ENCODE assay signal across 20 cellular contexts in the genomic region with DNA sequence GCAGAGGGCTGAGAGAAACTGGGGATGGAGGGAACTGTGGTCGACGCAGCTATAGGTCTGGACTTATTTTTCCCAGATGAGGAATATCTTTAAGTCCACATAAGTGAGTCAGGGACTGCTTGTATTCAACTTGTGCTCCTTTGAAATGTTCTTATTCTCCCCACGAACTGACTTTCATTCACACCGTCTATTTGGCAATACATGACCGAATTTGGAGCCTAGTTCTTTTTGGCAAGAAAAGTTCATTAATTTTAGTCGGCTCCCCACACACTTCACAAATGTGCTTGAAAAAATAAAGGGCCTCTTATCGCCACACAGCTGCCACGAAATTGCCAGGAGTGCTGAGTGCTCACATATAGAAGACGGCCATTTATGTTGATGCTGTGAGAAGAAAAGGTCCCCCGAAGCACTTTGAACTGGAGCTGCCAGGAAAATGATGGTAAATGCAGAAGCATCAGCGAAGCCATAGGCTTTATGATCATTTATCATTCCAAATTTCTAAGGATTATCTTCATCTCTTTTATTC.
"Had no signal": no experiment of that assay in that cellular context is flagged by ENCODE, and none has a peak within 500 bp of the region (broad histone marks: within the 10 kb centered on the region; RNA-seq: fewer than 3 reads in every experiment).

No MANE protein-coding gene starts in this region.

- H3K9me3 ChIP-seq: body of pancreas, esophagus muscularis mucosa, left ventricle myocardium inferior, right lobe of liver, suprapubic skin had no signal

- H3K27me3 ChIP-seq: body of pancreas, esophagus muscularis mucosa, right lobe of liver, suprapubic skin had no signal

- H3K27ac ChIP-seq: body of pancreas, esophagus muscularis mucosa, left ventricle myocardium inferior, right lobe of liver, suprapubic skin had no signal

- DNase-seq: activated CD4-positive, alpha-beta T cell treated with anti-CD3 and anti-CD28 coated beads, Interleukin-2, amount 50 U/mL, for 1 hour; activated naive CD4-positive, alpha-beta T cell treated with Interleukin-2 at 50 U/mL for 16 hours; body of pancreas; central memory CD4-positive, alpha-beta T cell; cortex of kidney; effector CD4-positive, alpha-beta T cell; glutamatergic neuron; hypothalamus; left ventricle myocardium inferior; mesendoderm; nephron progenitor cell; right lobe of liver; stimulated activated CD4-positive, alpha-beta T cell treated with anti-CD3 and anti-CD28 coated beads, Interleukin-4, amount 100 ng/mL, for 4 hours; stimulated activated CD8-positive, alpha-beta memory T cell treated with anti-CD3 and anti-CD28 coated beads, Interleukin-4, amount 100 ng/mL, for 48 hours; stimulated activated naive CD4-positive, alpha-beta T cell treated with Interleukin-2 at 50 U/mL for 16 hours; trophoblast cell had no signal

- H3K4me3 Mint-ChIP-seq: nephron progenitor cell; T-helper 2 cell treated with Interferon-gamma antibody and Interleukin-4, amounts not matched to agents 5 μg/mL and 100 μg/mL, for 36 hours had no signal

- ATAC-seq: body of pancreas, right lobe of liver had no signal

- H3K27ac Mint-ChIP-seq: nephron progenitor cell; T-helper 2 cell treated with Interferon-gamma antibody and Interleukin-4, amounts not matched to agents 5 μg/mL and 100 μg/mL, for 36 hours had no signal

- H3K36me3 ChIP-seq: esophagus muscularis mucosa, left ventricle myocardium inferior, right lobe of liver, suprapubic skin had no signal

- H3K4me1 ChIP-seq: left ventricle myocardium inferior had no signal

- H3K4me3 ChIP-seq: body of pancreas, esophagus muscularis mucosa, left ventricle myocardium inferior, right lobe of liver, smooth muscle cell, suprapubic skin had no signal
